22 cellular contexts compared by ENCODE assay signal in genomic region chr1:202310071-202310725, GRCh38.
"Had no signal": no experiment of that assay in that cellular context is flagged by ENCODE, and none has a peak within 500 bp of the region (broad histone marks: within the 10 kb centered on the region; RNA-seq: fewer than 3 reads in every experiment).

No MANE protein-coding gene starts in this region.

- H3K9me3 ChIP-seq: esophagus muscularis mucosa, gastroesophageal sphincter, suprapubic skin, thyroid gland had no signal

- H3K36me3 ChIP-seq: esophagus muscularis mucosa, gastroesophageal sphincter, suprapubic skin, thyroid gland had no signal

- H3K36me3 Mint-ChIP-seq: naive thymus-derived CD4-positive, alpha-beta T cell; type B pancreatic cell had no signal

- H3K27me3 ChIP-seq: thyroid gland had no signal

- ATAC-seq: effector memory CD8-positive, alpha-beta T cell; gastroesophageal sphincter; left cardiac atrium; naive thymus-derived CD4-positive, alpha-beta T cell; sciatic nerve had no signal

- H3K4me3 ChIP-seq: esophagus muscularis mucosa, gastroesophageal sphincter, suprapubic skin, thyroid gland had no signal

- H3K4me1 Mint-ChIP-seq: neural crest cell had no signal

- H3K27ac Mint-ChIP-seq: dendritic cell treated with granulocyte-macrophage colony-stimulating factor and Interleukin-4, amounts not matched to agents 40 ng/mL and 50 ng/mL, for 4 days; naive thymus-derived CD4-positive, alpha-beta T cell; type B pancreatic cell had no signal

- H3K27me3 Mint-ChIP-seq: effector memory CD8-positive, alpha-beta T cell had no signal

- DNase-seq: effector memory CD8-positive, alpha-beta T cell; foreskin fibroblast; glutamatergic neuron; kidney; left cardiac atrium; mesendoderm; naive thymus-derived CD4-positive, alpha-beta T cell; posterior cingulate gyrus; stimulated activated CD4-positive, alpha-beta T cell treated with anti-CD3 and anti-CD28 coated beads, Interleukin-2, amount 100 ng/mL, for 24 hours; stimulated activated CD4-positive, alpha-beta T cell treated with anti-CD3 and anti-CD28 coated beads, Interleukin-4, amount 100 ng/mL, for 4 hours; stimulated activated naive CD4-positive, alpha-beta T cell; thyroid gland had no signal

- FAIRE-seq: colon, kidney, urothelium cell line had no signal

- H3K4me1 ChIP-seq: gastroesophageal sphincter, suprapubic skin, thyroid gland had no signal

- H3K27ac ChIP-seq: epithelial cell of prostate, esophagus muscularis mucosa, gastroesophageal sphincter, suprapubic skin, thyroid gland had no signal

- H3K4me3 Mint-ChIP-seq: dendritic cell treated with granulocyte-macrophage colony-stimulating factor and Interleukin-4, amounts not matched to agents 40 ng/mL and 50 ng/mL, for 4 days; effector memory CD8-positive, alpha-beta T cell; naive thymus-derived CD4-positive, alpha-beta T cell; neural crest cell; type B pancreatic cell had no signal

- H3K9me3 Mint-ChIP-seq: dendritic cell treated with granulocyte-macrophage colony-stimulating factor and Interleukin-4, amounts not matched to agents 40 ng/mL and 50 ng/mL, for 4 days; effector memory CD8-positive, alpha-beta T cell; naive thymus-derived CD4-positive, alpha-beta T cell; neural crest cell; type B pancreatic cell had no signal
